24 cellular contexts compared by ENCODE assay signal in the genomic region with DNA sequence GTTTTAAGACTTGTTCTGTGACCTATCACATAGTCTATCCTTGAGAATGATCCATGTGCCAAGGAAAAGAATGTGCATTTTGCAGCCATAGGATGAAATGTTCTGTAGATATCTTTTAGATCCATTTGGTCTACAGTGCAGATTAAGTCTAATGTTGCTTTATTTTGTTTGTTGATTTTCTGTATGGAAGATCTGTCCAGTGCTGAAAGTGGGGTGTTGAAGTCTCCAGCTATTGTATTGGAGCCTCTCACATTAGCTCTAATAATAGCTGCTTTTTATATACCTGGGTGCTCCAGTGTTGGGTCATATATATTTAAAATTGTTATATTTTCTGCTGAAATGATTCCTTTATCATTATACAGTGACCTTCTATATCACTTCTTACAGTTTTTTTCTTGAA.
DNase-seq lines count a peak whose midpoint lies in the region; ATAC-seq, FAIRE-seq and TF ChIP-seq lines count a peak whose summit lies in the region.
"Had no signal": no experiment of that assay in that cellular context is flagged by ENCODE, and none has a peak within 500 bp of the region (broad histone marks: within the 10 kb centered on the region; RNA-seq: fewer than 3 reads in every experiment).

No MANE protein-coding gene starts in this region.

- H3K36me3 ChIP-seq in liver (ENCODE audit: control insufficient read depth in 4 of 4, insufficient read depth in 3 of 4, low read depth in 1 of 4, low read length in 3 of 4) (no peaks in the 10 kb centered on the region), right lobe of liver (no peaks in the 10 kb centered on the region), GM12878 (ENCODE audit: control insufficient read depth in 2 of 2, insufficient read depth in 2 of 2, low read length in 1 of 2) (no peaks in the 10 kb centered on the region), mammary epithelial cell (ENCODE audit: insufficient read depth, low read length) (no peaks in the 10 kb centered on the region)
- H3K36me3 ChIP-seq: BE2C, BLaER1 had no signal

- H3K4me1 ChIP-seq in liver (ENCODE audit: control insufficient read depth in 4 of 4, insufficient read depth in 4 of 4, low read length in 3 of 4) (peaks cover 0 to 1% (median 0%) of the 10 kb centered on the region in 4 donors), right lobe of liver (no peaks in the 10 kb centered on the region), GM12878 (ENCODE audit: control insufficient read depth, insufficient read depth, low read length) (no peaks in the 10 kb centered on the region), mammary epithelial cell (ENCODE audit: insufficient read depth, low read length) (no peaks in the 10 kb centered on the region)

- in situ Hi-C loops in GM12878 (cut with MboI) = no loop called here
- in situ Hi-C loops in mammary epithelial cell (cut with MboI; ENCODE audit: low sequenced_read_pairs in 2 of 2) = no loop called here

- BruUV-seq in GM12878 (replicated peaks; lab: Mats Ljungman, UMichigan) (no TSS peak), mammary epithelial cell (replicated peaks; lab: Mats Ljungman, UMichigan) (no TSS peak)

- CTCF ChIA-PET in GM12878 (lab: Yijun Ruan, JAX) (no interaction called here), mammary epithelial cell (lab: Charles Lee; ENCODE audit: low non-redundant PET) (interaction anchor here (0.6 kb wide), 1 partner anchor 1004 kb away, joined by 4 read pairs; no protein-coding TSS in a partner anchor)

- no peak for TF ChIP-seq RAD21 in liver (IDR thresholded peaks at IDR 0.05)
- no peak for TF ChIP-seq RAD21 in Ishikawa (IDR thresholded peaks at IDR 0.05; ENCODE audit: low read depth)
- TF ChIP-seq RAD21 in GM12878 (IDR thresholded peaks at IDR 0.05; ENCODE audit: insufficient read depth, low read depth, low read length) = no peak

- no peaks in the 10 kb centered on the region for H3K9me3 ChIP-seq in liver (ENCODE audit: control insufficient read depth in 4 of 4, low read length in 3 of 4)
- no peaks in the 10 kb centered on the region for H3K9me3 ChIP-seq in right lobe of liver
- no peaks in the 10 kb centered on the region for H3K9me3 ChIP-seq in GM12878 (replicated peaks; ENCODE audit: control insufficient read depth, insufficient read depth, low read length)
- no peaks in the 10 kb centered on the region for H3K9me3 ChIP-seq in mammary epithelial cell (replicated peaks; ENCODE audit: insufficient read depth, low read length)
- H3K9me3 ChIP-seq: BE2C, BLaER1 had no signal

- SMC1A ChIA-PET in GM12878 (lab: Charles Lee; ENCODE audit: uncharacterized antibody, unreplicated experiment) = no interaction called here

- no peak overlapping the region for H2AFZ ChIP-seq in GM12878 (ENCODE audit: control insufficient read depth, low read depth, low read length)
- H2AFZ ChIP-seq in mammary epithelial cell (ENCODE audit: low read depth, low read length) = no peak overlapping the region

- no peak for ATAC-seq in right lobe of liver
- no peak for ATAC-seq in GM12878
- no peak for ATAC-seq in GM18870 (IDR thresholded peaks at IDR 0.05; ENCODE audit: unreplicated experiment)

- H4K20me1 ChIP-seq in GM12878 (ENCODE audit: control insufficient read depth, insufficient read depth) (no peaks in the 10 kb centered on the region), mammary epithelial cell (ENCODE audit: insufficient read depth, low read length) (no peaks in the 10 kb centered on the region)
- H4K20me1 ChIP-seq: BLaER1 had no signal

- no peak for TF ChIP-seq CTCF in liver (IDR thresholded peaks at IDR 0.05; ENCODE audit: low read depth, low read length, missing input control)
- no peak for TF ChIP-seq CTCF in right lobe of liver (IDR thresholded peaks at IDR 0.05)
- TF ChIP-seq CTCF in GM12878 (IDR thresholded peaks at IDR 0.05 in 2 of 3, conservative IDR thresholded peaks at IDR 0.05 in 1 of 3; ENCODE audit: control insufficient read depth in 2 of 3, extremely low read depth in 1 of 3, insufficient read depth in 1 of 3, low read depth in 3 of 3, low read length in 3 of 3) = no peak
- TF ChIP-seq CTCF in mammary epithelial cell (conservative IDR thresholded peaks at IDR 0.05 in 1 of 2, IDR thresholded peaks at IDR 0.05 in 1 of 2; ENCODE audit: extremely low read depth in 1 of 2, insufficient read depth in 1 of 2, low read depth in 1 of 2, low read length in 2 of 2) = no peak

- TF ChIP-seq EP300 in Ishikawa (IDR thresholded peaks at IDR 0.05; ENCODE audit: borderline replicate concordance) = no peak
- TF ChIP-seq EP300 in GM12878 (IDR thresholded peaks at IDR 0.05; ENCODE audit: borderline replicate concordance in 1 of 2, control insufficient read depth in 1 of 2, low read depth in 2 of 2, low read length in 2 of 2) = no peak

- H3K27ac ChIP-seq in liver (ENCODE audit: low read depth in 1 of 2, low read length in 2 of 2) = no peak overlapping the region
- no peak overlapping the region for H3K27ac ChIP-seq in right lobe of liver
- no peak overlapping the region for H3K27ac ChIP-seq in GM12878 (ENCODE audit: control insufficient read depth, insufficient read depth)
- H3K27ac ChIP-seq in mammary epithelial cell (ENCODE audit: insufficient read depth, low read depth, low read length) = no peak overlapping the region
- H3K27ac ChIP-seq: 22Rv1, BLaER1 had no signal

- intact Hi-C loops in right lobe of liver (cut with DNase I) (no loop called here), GM12878 (cut with micrococcal nuclease; ENCODE audit: unreplicated experiment) (no loop called here), mammary epithelial cell (cut with micrococcal nuclease) (no loop called here)

- no peak overlapping the region for H3K4me2 ChIP-seq in GM12878 (ENCODE audit: control insufficient read depth, insufficient read depth)
- H3K4me2 ChIP-seq in mammary epithelial cell (ENCODE audit: insufficient read depth, low read depth, low read length) = no peak overlapping the region
- H3K4me2 ChIP-seq: BLaER1 had no signal

- no peak for DNase-seq in right lobe of liver
- no peak for DNase-seq in GM12878 (ENCODE audit: low read depth, low spot score)
- no peak for DNase-seq in LoVo (ENCODE audit: low spot score)
- no peak for DNase-seq in mammary epithelial cell
- DNase-seq: ACHN; BE2C; C1 segment of cervical spinal cord; CD4-positive, alpha-beta memory T cell; CD4-positive, CD25-positive, alpha-beta regulatory T cell; CD8-positive, alpha-beta memory T cell; COR-L47; DMS 273 treated with DMSO at 0.1 percent for 48 hours; DMS153; DMS53; DMS79; DND-41; EL; GDM1 had no signal

- no peak for FAIRE-seq in GM12878 (lab: Jason Lieb, UNC)
- FAIRE-seq: GM12891 had no signal

- TF ChIP-seq POLR2A in right lobe of liver (IDR thresholded peaks at IDR 0.05) (no peak), GM12878 (IDR thresholded peaks at IDR 0.05; ENCODE audit: low read depth, low read length) (no peak)

- RAD21 ChIA-PET in GM12878 (lab: Charles Lee; ENCODE audit: unreplicated experiment) = no interaction called here

- H3K4me3 ChIP-seq in liver (ENCODE audit: low read depth in 1 of 3, low read length in 3 of 3) (no peak overlapping the region), right lobe of liver (no peak overlapping the region), GM12878 (no peak overlapping the region), mammary epithelial cell (replicated peaks in 1 of 3; ENCODE audit: insufficient read depth in 1 of 3, low read depth in 2 of 3, low read length in 3 of 3) (no peak overlapping the region)
- H3K4me3 ChIP-seq: BLaER1 had no signal

- POLR2A ChIA-PET in GM12878 (lab: Charles Lee) = no interaction called here

- no peaks in the 10 kb centered on the region for H3K79me2 ChIP-seq in GM12878 (ENCODE audit: control insufficient read depth, insufficient read depth, low read length)
- no peaks in the 10 kb centered on the region for H3K79me2 ChIP-seq in mammary epithelial cell (ENCODE audit: insufficient read depth, low read length)

- no peak overlapping the region for H3K9ac ChIP-seq in liver (ENCODE audit: low read depth in 1 of 2, low read length in 2 of 2)
- no peak overlapping the region for H3K9ac ChIP-seq in GM12878 (ENCODE audit: control insufficient read depth, insufficient read depth, low read length)
- H3K9ac ChIP-seq in mammary epithelial cell (ENCODE audit: insufficient read depth, low read length) = no peak overlapping the region
- H3K9ac ChIP-seq: BLaER1 had no signal

- H3K27me3 ChIP-seq in liver (ENCODE audit: control insufficient read depth in 4 of 4, insufficient read depth in 4 of 4, low read length in 3 of 4) (no peaks in the 10 kb centered on the region), right lobe of liver (no peaks in the 10 kb centered on the region), GM12878 (replicated peaks in 1 of 2; ENCODE audit: control insufficient read depth in 2 of 2, insufficient read depth in 2 of 2, low read length in 1 of 2) (no peaks in the 10 kb centered on the region), mammary epithelial cell (ENCODE audit: insufficient read depth, low read length) (no peaks in the 10 kb centered on the region)
- H3K27me3 ChIP-seq: BE2C, BLaER1 had no signal

- dilution Hi-C loops in mammary epithelial cell (cut with HindIII; ENCODE audit: low sequenced_read_pairs) = no loop called here

TF ChIP-seq in liver, 16 proteins besides CTCF, POLR2A, EP300 and RAD21 (continues in another document):
- TF ChIP-seq NR2F2 (IDR thresholded peaks at IDR 0.05) = no peak

TF ChIP-seq in Ishikawa, 13 proteins besides CTCF, POLR2A, EP300 and RAD21 (continues in another document):
- no peak for TF ChIP-seq FOXM1 (IDR thresholded peaks at IDR 0.05; ENCODE audit: borderline replicate concordance, low read depth)

TF ChIP-seq in GM12878, 131 proteins besides CTCF, POLR2A, EP300 and RAD21 (continues in another document):
- no peak for TF ChIP-seq MTA3 (IDR thresholded peaks at IDR 0.05; ENCODE audit: borderline replicate concordance, low read length)
